ENCODE assay signal across 1 cellular context in genomic region chr19:1941146-1942077, GRCh38.
TF ChIP-seq lines count a peak whose summit lies in the region.

Gene CSNK1G2, plus strand, starts transcription at chr19:1941172. Its CDS starts 28,601 bp downstream, at chr19:1969773.

TF ChIP-seq in HEK293, 187 proteins besides CTCF, POLR2A, EP300 and RAD21 (continued from another document and continues in another):
- TF ChIP-seq PRDM2 (tag by site-specific recombination; IDR thresholded peaks at IDR 0.05; ENCODE audit: borderline replicate concordance): no peak
- TF ChIP-seq SCRT1 (tag by site-specific recombination; IDR thresholded peaks at IDR 0.05; ENCODE audit: borderline replicate concordance): peak; percentile 98
- TF ChIP-seq ZNF76 (tag by site-specific recombination; IDR thresholded peaks at IDR 0.05; ENCODE audit: borderline replicate concordance, low read depth): no peak
- peak; percentile 82 for TF ChIP-seq SP2 (tag by site-specific recombination; IDR thresholded peaks at IDR 0.05)
- peak; percentile 59 for TF ChIP-seq ZBTB26 (tag by site-specific recombination; optimal IDR thresholded peaks at IDR 0.05)
- no peak for TF ChIP-seq ZNF121 (tag by site-specific recombination; IDR thresholded peaks at IDR 0.05)
- peak; percentile 76; the same call in 1 of the 2 replicates for TF ChIP-seq ZNF600 (tag by site-specific recombination; IDR thresholded peaks at IDR 0.05)
- TF ChIP-seq SP3 (tag by site-specific recombination; IDR thresholded peaks at IDR 0.05): peak; percentile 89
- peak; percentile 99 for TF ChIP-seq SCRT2 (tag by site-specific recombination; IDR thresholded peaks at IDR 0.05)
- no peak for TF ChIP-seq ZNF175 (tag by site-specific recombination; IDR thresholded peaks at IDR 0.05)
- TF ChIP-seq, protein P1, sequence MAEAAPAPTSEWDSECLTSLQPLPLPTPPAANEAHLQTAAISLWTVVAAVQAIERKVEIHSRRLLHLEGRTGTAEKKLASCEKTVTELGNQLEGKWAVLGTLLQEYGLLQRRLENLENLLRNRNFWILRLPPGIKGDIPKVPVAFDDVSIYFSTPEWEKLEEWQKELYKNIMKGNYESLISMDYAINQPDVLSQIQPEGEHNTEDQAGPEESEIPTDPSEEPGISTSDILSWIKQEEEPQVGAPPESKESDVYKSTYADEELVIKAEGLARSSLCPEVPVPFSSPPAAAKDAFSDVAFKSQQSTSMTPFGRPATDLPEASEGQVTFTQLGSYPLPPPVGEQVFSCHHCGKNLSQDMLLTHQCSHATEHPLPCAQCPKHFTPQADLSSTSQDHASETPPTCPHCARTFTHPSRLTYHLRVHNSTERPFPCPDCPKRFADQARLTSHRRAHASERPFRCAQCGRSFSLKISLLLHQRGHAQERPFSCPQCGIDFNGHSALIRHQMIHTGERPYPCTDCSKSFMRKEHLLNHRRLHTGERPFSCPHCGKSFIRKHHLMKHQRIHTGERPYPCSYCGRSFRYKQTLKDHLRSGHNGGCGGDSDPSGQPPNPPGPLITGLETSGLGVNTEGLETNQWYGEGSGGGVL (tag by site-specific recombination; IDR thresholded peaks at IDR 0.05): peak; percentile 92
- TF ChIP-seq ZNF660 (tag by site-specific recombination; IDR thresholded peaks at IDR 0.05): no peak
- TF ChIP-seq KLF1 (tag by site-specific recombination; IDR thresholded peaks at IDR 0.05): peak; percentile 38; the same call in 1 of the 2 replicates
- peak; percentile 98 for TF ChIP-seq EGR2 (tag by site-specific recombination; IDR thresholded peaks at IDR 0.05; ENCODE audit: low read depth)
- no peak for TF ChIP-seq ZSCAN16 (tag by site-specific recombination; IDR thresholded peaks at IDR 0.05)
- TF ChIP-seq, protein P2, sequence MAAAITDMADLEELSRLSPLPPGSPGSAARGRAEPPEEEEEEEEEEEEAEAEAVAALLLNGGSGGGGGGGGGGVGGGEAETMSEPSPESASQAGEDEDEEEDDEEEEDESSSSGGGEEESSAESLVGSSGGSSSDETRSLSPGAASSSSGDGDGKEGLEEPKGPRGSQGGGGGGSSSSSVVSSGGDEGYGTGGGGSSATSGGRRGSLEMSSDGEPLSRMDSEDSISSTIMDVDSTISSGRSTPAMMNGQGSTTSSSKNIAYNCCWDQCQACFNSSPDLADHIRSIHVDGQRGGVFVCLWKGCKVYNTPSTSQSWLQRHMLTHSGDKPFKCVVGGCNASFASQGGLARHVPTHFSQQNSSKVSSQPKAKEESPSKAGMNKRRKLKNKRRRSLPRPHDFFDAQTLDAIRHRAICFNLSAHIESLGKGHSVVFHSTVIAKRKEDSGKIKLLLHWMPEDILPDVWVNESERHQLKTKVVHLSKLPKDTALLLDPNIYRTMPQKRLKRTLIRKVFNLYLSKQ (tag by site-specific recombination; IDR thresholded peaks at IDR 0.05; ENCODE audit: borderline replicate concordance): 0 out of 2 replicates have a peak, but pooled peaks have one; percentile 9
- no peak for TF ChIP-seq ZNF529 (tag by site-specific recombination; IDR thresholded peaks at IDR 0.05; ENCODE audit: insufficient replicate concordance)
- TF ChIP-seq KLF17 (tag by site-specific recombination; IDR thresholded peaks at IDR 0.05): 0 out of 2 replicates have a peak, but pooled peaks have one; percentile 46
- TF ChIP-seq MZF1 (tag by site-specific recombination; IDR thresholded peaks at IDR 0.05; ENCODE audit: borderline replicate concordance): no peak
- TF ChIP-seq, protein P3, sequence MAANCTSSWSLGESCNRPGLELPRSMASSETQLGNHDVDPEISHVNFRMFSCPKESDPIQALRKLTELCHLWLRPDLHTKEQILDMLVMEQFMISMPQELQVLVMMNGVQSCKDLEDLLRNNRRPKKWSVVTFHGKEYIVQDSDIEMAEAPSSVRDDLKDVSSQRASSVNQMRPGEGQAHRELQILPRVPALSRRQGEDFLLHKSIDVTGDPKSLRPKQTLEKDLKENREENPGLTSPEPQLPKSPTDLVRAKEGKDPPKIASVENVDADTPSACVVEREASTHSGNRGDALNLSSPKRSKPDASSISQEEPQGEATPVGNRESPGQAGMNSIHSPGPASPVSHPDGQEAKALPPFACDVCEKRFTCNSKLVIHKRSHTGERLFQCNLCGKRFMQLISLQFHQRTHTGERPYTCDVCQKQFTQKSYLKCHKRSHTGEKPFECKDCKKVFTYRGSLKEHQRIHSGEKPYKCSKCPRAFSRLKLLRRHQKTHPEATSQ (tag by site-specific recombination; IDR thresholded peaks at IDR 0.05): no peak
- no peak for TF ChIP-seq MEIS1 (CRISPR knock-in tag; IDR thresholded peaks at IDR 0.05; ENCODE audit: borderline replicate concordance)
- 0 out of 2 replicates have a peak, but pooled peaks have one; percentile 3 for TF ChIP-seq ZNF146 (tag by site-specific recombination; IDR thresholded peaks at IDR 0.05)
- TF ChIP-seq ZBTB7A (tag by site-specific recombination; IDR thresholded peaks at IDR 0.05; ENCODE audit: low read depth): peak; percentile 76
- TF ChIP-seq, protein P4, sequence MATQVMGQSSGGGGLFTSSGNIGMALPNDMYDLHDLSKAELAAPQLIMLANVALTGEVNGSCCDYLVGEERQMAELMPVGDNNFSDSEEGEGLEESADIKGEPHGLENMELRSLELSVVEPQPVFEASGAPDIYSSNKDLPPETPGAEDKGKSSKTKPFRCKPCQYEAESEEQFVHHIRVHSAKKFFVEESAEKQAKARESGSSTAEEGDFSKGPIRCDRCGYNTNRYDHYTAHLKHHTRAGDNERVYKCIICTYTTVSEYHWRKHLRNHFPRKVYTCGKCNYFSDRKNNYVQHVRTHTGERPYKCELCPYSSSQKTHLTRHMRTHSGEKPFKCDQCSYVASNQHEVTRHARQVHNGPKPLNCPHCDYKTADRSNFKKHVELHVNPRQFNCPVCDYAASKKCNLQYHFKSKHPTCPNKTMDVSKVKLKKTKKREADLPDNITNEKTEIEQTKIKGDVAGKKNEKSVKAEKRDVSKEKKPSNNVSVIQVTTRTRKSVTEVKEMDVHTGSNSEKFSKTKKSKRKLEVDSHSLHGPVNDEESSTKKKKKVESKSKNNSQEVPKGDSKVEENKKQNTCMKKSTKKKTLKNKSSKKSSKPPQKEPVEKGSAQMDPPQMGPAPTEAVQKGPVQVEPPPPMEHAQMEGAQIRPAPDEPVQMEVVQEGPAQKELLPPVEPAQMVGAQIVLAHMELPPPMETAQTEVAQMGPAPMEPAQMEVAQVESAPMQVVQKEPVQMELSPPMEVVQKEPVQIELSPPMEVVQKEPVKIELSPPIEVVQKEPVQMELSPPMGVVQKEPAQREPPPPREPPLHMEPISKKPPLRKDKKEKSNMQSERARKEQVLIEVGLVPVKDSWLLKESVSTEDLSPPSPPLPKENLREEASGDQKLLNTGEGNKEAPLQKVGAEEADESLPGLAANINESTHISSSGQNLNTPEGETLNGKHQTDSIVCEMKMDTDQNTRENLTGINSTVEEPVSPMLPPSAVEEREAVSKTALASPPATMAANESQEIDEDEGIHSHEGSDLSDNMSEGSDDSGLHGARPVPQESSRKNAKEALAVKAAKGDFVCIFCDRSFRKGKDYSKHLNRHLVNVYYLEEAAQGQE (tag by site-specific recombination; IDR thresholded peaks at IDR 0.05): no peak
- TF ChIP-seq ZNF138 (tag by site-specific recombination; IDR thresholded peaks at IDR 0.05; ENCODE audit: borderline replicate concordance): no peak
- no peak for TF ChIP-seq ZNF114 (tag by site-specific recombination; IDR thresholded peaks at IDR 0.05)
- peak; percentile 93; the same call in 1 of the 2 replicates for TF ChIP-seq ZNF341 (tag by site-specific recombination; IDR thresholded peaks at IDR 0.05; ENCODE audit: low read depth)
- TF ChIP-seq ZFHX2 (tag by site-specific recombination; conservative IDR thresholded peaks at IDR 0.05): peak; percentile 98
- TF ChIP-seq ZNF423 (tag by site-specific recombination; IDR thresholded peaks at IDR 0.05): 0 out of 2 replicates have a peak, but pooled peaks have one; percentile 23
- TF ChIP-seq ZXDB (tag by site-specific recombination; IDR thresholded peaks at IDR 0.05): peak; percentile 72; the same call in 1 of the 2 replicates
- 0 out of 2 replicates have a peak, but pooled peaks have one; percentile 9 for TF ChIP-seq YY2 (tag by site-specific recombination; IDR thresholded peaks at IDR 0.05)
- TF ChIP-seq ZNF174 (tag by site-specific recombination; IDR thresholded peaks at IDR 0.05): no peak
- no peak for TF ChIP-seq ZNF707 (tag by site-specific recombination; IDR thresholded peaks at IDR 0.05)
- TF ChIP-seq ZBTB10 (tag by site-specific recombination; IDR thresholded peaks at IDR 0.05): peak; percentile 86; the same call in 1 of the 2 replicates
- TF ChIP-seq, protein P5, sequence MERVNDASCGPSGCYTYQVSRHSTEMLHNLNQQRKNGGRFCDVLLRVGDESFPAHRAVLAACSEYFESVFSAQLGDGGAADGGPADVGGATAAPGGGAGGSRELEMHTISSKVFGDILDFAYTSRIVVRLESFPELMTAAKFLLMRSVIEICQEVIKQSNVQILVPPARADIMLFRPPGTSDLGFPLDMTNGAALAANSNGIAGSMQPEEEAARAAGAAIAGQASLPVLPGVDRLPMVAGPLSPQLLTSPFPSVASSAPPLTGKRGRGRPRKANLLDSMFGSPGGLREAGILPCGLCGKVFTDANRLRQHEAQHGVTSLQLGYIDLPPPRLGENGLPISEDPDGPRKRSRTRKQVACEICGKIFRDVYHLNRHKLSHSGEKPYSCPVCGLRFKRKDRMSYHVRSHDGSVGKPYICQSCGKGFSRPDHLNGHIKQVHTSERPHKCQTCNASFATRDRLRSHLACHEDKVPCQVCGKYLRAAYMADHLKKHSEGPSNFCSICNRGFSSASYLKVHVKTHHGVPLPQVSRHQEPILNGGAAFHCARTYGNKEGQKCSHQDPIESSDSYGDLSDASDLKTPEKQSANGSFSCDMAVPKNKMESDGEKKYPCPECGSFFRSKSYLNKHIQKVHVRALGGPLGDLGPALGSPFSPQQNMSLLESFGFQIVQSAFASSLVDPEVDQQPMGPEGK (tag by site-specific recombination; IDR thresholded peaks at IDR 0.05): peak; percentile 96
- TF ChIP-seq ZNF555 (tag by site-specific recombination; conservative IDR thresholded peaks at IDR 0.05): no peak
